In the genomic region with DNA sequence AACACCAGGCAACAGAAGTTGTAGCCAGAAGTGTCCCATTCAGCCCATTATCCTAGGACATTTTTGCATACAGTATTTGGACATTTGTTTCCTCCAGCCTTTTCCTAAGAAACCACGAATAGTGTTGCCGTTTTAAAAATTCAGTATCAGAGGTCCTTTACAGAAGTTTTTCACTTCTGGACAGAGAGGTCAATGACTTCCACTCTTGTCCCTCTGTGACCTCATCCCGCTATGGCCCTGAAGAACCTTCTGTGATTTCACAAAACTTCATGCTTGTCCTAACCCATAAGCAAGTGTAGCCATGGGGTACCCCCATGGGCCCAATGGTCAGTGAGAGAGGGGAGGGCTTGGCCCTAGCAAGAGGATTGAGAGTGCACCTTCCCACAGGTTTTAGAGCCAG, we compare ENCODE assay signal across 23 cellular contexts.
"Had no signal": no experiment of that assay in that cellular context is flagged by ENCODE, and none has a peak within 500 bp of the region (broad histone marks: within the 10 kb centered on the region; RNA-seq: fewer than 3 reads in every experiment).

No MANE protein-coding gene starts in this region.

- H3K36me3 ChIP-seq: MG63, Peyer's patch, SJCRH30 had no signal

- H3K4me1 ChIP-seq: Peyer's patch, SJCRH30 had no signal

- H2AFZ ChIP-seq: PC-9 had no signal

- H3K4me2 ChIP-seq: PC-9 had no signal

- H3K4me3 ChIP-seq: MG63, PC-9, Peyer's patch, SJCRH30 had no signal

- ATAC-seq: SK-N-SH treated with all-trans-retinoic acid at 6 μM for 48 hours had no signal

- DNase-seq: Karpas-422, KG1, MG63, NCI-H1092, NCI-H1105 treated with DMSO at 0.1 percent for 48 hours, NCI-H1417 treated with DMSO at 0.1 percent for 48 hours, NCI-H146, NCI-H1694 treated with DMSO at 0.1 percent for 48 hours, NCI-H1930, NCI-H2081 treated with DMSO at 0.1 percent for 48 hours, NCI-H2171, NCI-H226, NCI-H446, NCI-H510A, NCI-H524 treated with DMSO at 0.1 percent for 48 hours, NCI-H69, NCI-H774, PC-9, Peyer's patch, SHP77 treated with DMSO at 0.1 percent for 48 hours, SJCRH30 had no signal

- H3K27ac ChIP-seq: HL-60, PC-9, Peyer's patch, SJCRH30 had no signal

- H3K27me3 ChIP-seq: MG63, Peyer's patch had no signal

- H3K9me3 ChIP-seq: MG63, Peyer's patch, SJCRH30 had no signal
